In genomic region chr20:61134286-61135035, GRCh38 we compare ENCODE assay signal across 16 cellular contexts.
"Had no signal": no experiment of that assay in that cellular context is flagged by ENCODE, and none has a peak within 500 bp of the region (broad histone marks: within the 10 kb centered on the region; RNA-seq: fewer than 3 reads in every experiment).

No MANE protein-coding gene starts in this region.

- DNase-seq: esophagus squamous epithelium; foreskin melanocyte; heart left ventricle; hippocampal formation; left colon; mesendoderm; naive thymus-derived CD8-positive, alpha-beta T cell; ovary; sigmoid colon; stimulated activated CD4-positive, alpha-beta T cell treated with anti-CD3 and anti-CD28 coated beads, Interleukin-2, amount 100 ng/mL, for 48 hours; stimulated activated naive CD8-positive, alpha-beta T cell treated with anti-CD3 and anti-CD28 coated beads, Interleukin-15, Interleukin-2, amounts not matched to agents 100 U/mL and 50 U/mL, for 24 hours; thyroid gland had no signal

- H3K27ac ChIP-seq: esophagus squamous epithelium, heart left ventricle, ovary, right atrium auricular region, sigmoid colon, suprapubic skin, thyroid gland had no signal

- ATAC-seq: heart left ventricle; left colon; naive thymus-derived CD8-positive, alpha-beta T cell; stimulated activated effector memory CD8-positive, alpha-beta T cell treated with anti-CD3 and anti-CD28 coated beads, Interleukin-12 subunit alpha, Interleukin-12 subunit beta, amount 100 ng/mL, for 72 hours; stimulated activated naive CD8-positive, alpha-beta T cell treated with anti-CD3 and anti-CD28 coated beads, Interleukin-15, Interleukin-2, amounts not matched to agents 100 U/mL and 50 U/mL, for 24 hours had no signal

- H3K4me3 ChIP-seq: esophagus squamous epithelium, heart left ventricle, ovary, right atrium auricular region, sigmoid colon, smooth muscle cell, suprapubic skin, thyroid gland had no signal

- H3K9me3 ChIP-seq: esophagus squamous epithelium, heart left ventricle, ovary, right atrium auricular region, sigmoid colon, suprapubic skin, thyroid gland had no signal

- H3K36me3 ChIP-seq: esophagus squamous epithelium, heart left ventricle, ovary, right atrium auricular region, sigmoid colon, suprapubic skin, thyroid gland had no signal

- H3K4me2 ChIP-seq: smooth muscle cell had no signal

- H3K4me1 ChIP-seq: esophagus squamous epithelium, heart left ventricle, right atrium auricular region, sigmoid colon, suprapubic skin, thyroid gland had no signal

- H3K27me3 ChIP-seq: ovary, right atrium auricular region, thyroid gland had no signal
